21 cellular contexts compared by ENCODE assay signal in genomic region chr4:142348489-142349076, GRCh38.
DNase-seq lines count a peak whose midpoint lies in the region; ATAC-seq, FAIRE-seq and TF ChIP-seq lines count a peak whose summit lies in the region.
"Had no signal": no experiment of that assay in that cellular context is flagged by ENCODE, and none has a peak within 500 bp of the region (broad histone marks: within the 10 kb centered on the region; RNA-seq: fewer than 3 reads in every experiment).

No MANE protein-coding gene starts in this region.

- H3K9me3 ChIP-seq in A549 (no peaks in the 10 kb centered on the region), colonic mucosa (no peaks in the 10 kb centered on the region)
- H3K9me3 ChIP-seq: BE2C, right lobe of liver, tibial nerve had no signal

- CTCF ChIA-PET in A549 (lab: Yijun Ruan, JAX): no interaction called here
- CTCF ChIA-PET in GM10248 (lab: Yijun Ruan, JAX): interaction anchor here (0.8 to 1.6 kb wide), 6 partner anchors 8 to 55 kb away, joined by 3 to 5 read pairs (median 4); no protein-coding TSS in a partner anchor

- no peak overlapping the region for H3K4me3 ChIP-seq in A549
- H3K4me3 ChIP-seq in colonic mucosa: no peak overlapping the region
- H3K4me3 ChIP-seq: neural progenitor cell, right lobe of liver, tibial nerve had no signal

- no peaks in the 10 kb centered on the region for H3K9me3 Mint-ChIP-seq in mesothelial cell of epicardium
- H3K9me3 Mint-ChIP-seq: activated T-cell treated with anti-CD3 and anti-CD28 coated beads, Interleukin-2, amount 50 U/mL, for 4 hours; dendritic cell treated with granulocyte-macrophage colony-stimulating factor and Interleukin-4, amounts not matched to agents 40 ng/mL and 50 ng/mL, for 4 days; neural progenitor cell; T-helper 1 cell treated with Interleukin-12 subunit alpha and Interleukin-12 subunit beta and Interleukin-4 antibody, amounts not matched to agents 30 μg/mL and 1 μg/mL, for 36 hours had no signal

- TF ChIP-seq EP300 in A549 (IDR thresholded peaks at IDR 0.05): no peak

- POLR2A ChIA-PET in A549 (lab: Yijun Ruan, JAX): no interaction called here
- POLR2A ChIA-PET in GM10248 (lab: Yijun Ruan, JAX): no interaction called here

- H3K27ac Mint-ChIP-seq in mesothelial cell of epicardium: peak overlapping the region; percentile 81
- H3K27ac Mint-ChIP-seq: dendritic cell treated with granulocyte-macrophage colony-stimulating factor and Interleukin-4, amounts not matched to agents 40 ng/mL and 50 ng/mL, for 4 days; neural progenitor cell; T-helper 1 cell treated with Interleukin-12 subunit alpha and Interleukin-12 subunit beta and Interleukin-4 antibody, amounts not matched to agents 30 μg/mL and 1 μg/mL, for 36 hours had no signal

- no peaks in the 10 kb centered on the region for H3K27me3 ChIP-seq in colonic mucosa
- H3K27me3 ChIP-seq: BE2C, neural progenitor cell, right lobe of liver, tibial nerve had no signal

- no peak for TF ChIP-seq RAD21 in A549 (conservative IDR thresholded peaks at IDR 0.05 in 1 of 2, IDR thresholded peaks at IDR 0.05 in 1 of 2)

- intact Hi-C loops in colonic mucosa (cut with DNase I): no loop called here

- DNase-seq in A549 (ENCODE audit: low read depth in 1 of 2, low spot score in 1 of 2) (no peak), ELF-1 (ENCODE audit: low read depth, low spot score) (peak; percentile 14), colonic mucosa (no peak), mesothelial cell of epicardium (ENCODE audit: low spot score in 2 of 2, unreplicated experiment in 2 of 2) (no peak), SHP77 (lab: John Stamatoyannopoulos, UW) (no peak), GM10248 (ENCODE audit: extremely low spot score) (no peak), frontal cortex (ENCODE audit: low spot score in 2 of 2) (no peak)
- DNase-seq: activated CD4-positive, CD25-positive, alpha-beta regulatory T cell treated with anti-CD3 and anti-CD28 coated beads, Interleukin-2, amount 50 U/mL, for 72 hours; activated T-cell treated with anti-CD3 and anti-CD28 coated beads, Interleukin-2, amount 50 U/mL, for 4 hours; BE2C; hypothalamus; NCI-H2081 treated with DMSO at 0.1 percent for 48 hours; NCI-H526 treated with DMSO at 0.1 percent for 48 hours; right lobe of liver; stimulated activated CD4-positive, alpha-beta T cell treated with anti-CD3 and anti-CD28 coated beads, Interleukin-2, amount 100 ng/mL, for 48 hours; stimulated activated CD8-positive, alpha-beta memory T cell treated with anti-CD3 and anti-CD28 coated beads, Interleukin-4, amount 100 ng/mL, for 48 hours had no signal

- 100% methylated on average over 1 of the region's 1 CpG for WGBS in A549 (ENCODE audit: missing lambda C conversion rate)

- TF ChIP-seq CTCF in A549 (IDR thresholded peaks at IDR 0.05): no peak
- no peak for TF ChIP-seq CTCF in colonic mucosa (IDR thresholded peaks at IDR 0.05)
- no peak for TF ChIP-seq CTCF in mesothelial cell of epicardium (IDR thresholded peaks at IDR 0.05; ENCODE audit: unreplicated experiment)
- no peak for TF ChIP-seq CTCF in GM10248 (IDR thresholded peaks at IDR 0.05; ENCODE audit: control extremely low read depth, extremely low read depth, low read depth, missing control alignments)

- peak overlapping the region; percentile 41; the same call in 2 of the 3 replicates for H3K4me2 ChIP-seq in A549
- H3K4me2 ChIP-seq: neural progenitor cell had no signal

- no peaks in the 10 kb centered on the region for H3K36me3 Mint-ChIP-seq in mesothelial cell of epicardium
- H3K36me3 Mint-ChIP-seq: neural progenitor cell had no signal

- peak overlapping the region; percentile 24 to 56; a peak in 2 of 6 replicates for H3K27ac ChIP-seq in A549
- peak overlapping the region; percentile 19 for H3K27ac ChIP-seq in colonic mucosa
- H3K27ac ChIP-seq: neural progenitor cell, right lobe of liver had no signal

- H3K9ac ChIP-seq in colonic mucosa (ENCODE audit: low read depth in 2 of 2, low read length in 2 of 2): no peak overlapping the region
- H3K9ac ChIP-seq: neural progenitor cell had no signal

- H3K36me3 ChIP-seq in colonic mucosa: no peaks in the 10 kb centered on the region
- H3K36me3 ChIP-seq: BE2C, neural progenitor cell, right lobe of liver, tibial nerve had no signal

- ATAC-seq in A549: no peak
- no peak for ATAC-seq in HG03139 (IDR thresholded peaks at IDR 0.05; ENCODE audit: unreplicated experiment)
- ATAC-seq: right lobe of liver had no signal

- H3K27me3 Mint-ChIP-seq in mesothelial cell of epicardium (ENCODE audit: low read depth): no peaks in the 10 kb centered on the region
- H3K27me3 Mint-ChIP-seq: dendritic cell treated with granulocyte-macrophage colony-stimulating factor and Interleukin-4, amounts not matched to agents 40 ng/mL and 50 ng/mL, for 4 days had no signal

- H3K4me1 Mint-ChIP-seq in mesothelial cell of epicardium: peaks cover 75% of the 10 kb centered on the region
- H3K4me1 Mint-ChIP-seq: neural progenitor cell had no signal

- TF ChIP-seq POLR2A in A549 (IDR thresholded peaks at IDR 0.05; ENCODE audit: low read length): no peak

- H3K4me3 Mint-ChIP-seq in mesothelial cell of epicardium: no peak overlapping the region
- H3K4me3 Mint-ChIP-seq: dendritic cell treated with granulocyte-macrophage colony-stimulating factor and Interleukin-4, amounts not matched to agents 40 ng/mL and 50 ng/mL, for 4 days; neural progenitor cell; T-helper 1 cell treated with Interleukin-12 subunit alpha and Interleukin-12 subunit beta and Interleukin-4 antibody, amounts not matched to agents 30 μg/mL and 1 μg/mL, for 36 hours had no signal

- H3K4me1 ChIP-seq in A549 (peaks cover 49% of the 10 kb centered on the region), colonic mucosa (no peaks in the 10 kb centered on the region)
- H3K4me1 ChIP-seq: right lobe of liver had no signal

- no peak for FAIRE-seq in A549 (lab: Jason Lieb, UNC)
- no peak for FAIRE-seq in frontal cortex (lab: Jason Lieb, UNC)

TF ChIP-seq in A549, 52 proteins besides CTCF, POLR2A, EP300 and RAD21:
- TF ChIP-seq HOXB5 (CRISPR knock-in tag; IDR thresholded peaks at IDR 0.05) (no peak), ZSCAN20 (CRISPR knock-in tag; IDR thresholded peaks at IDR 0.05) (no peak), GATA3 (IDR thresholded peaks at IDR 0.05; ENCODE audit: borderline replicate concordance) (no peak), RCOR1 (IDR thresholded peaks at IDR 0.05; ENCODE audit: low read depth, low read length) (no peak), MAZ (IDR thresholded peaks at IDR 0.05; ENCODE audit: borderline replicate concordance, low read depth, low read length) (no peak), RFX5 (IDR thresholded peaks at IDR 0.05) (no peak), HES2 (IDR thresholded peaks at IDR 0.05) (no peak), ZNF302 (CRISPR knock-in tag; IDR thresholded peaks at IDR 0.05) (no peak), FOXS1 (CRISPR knock-in tag; IDR thresholded peaks at IDR 0.05) (no peak), CBX8 (IDR thresholded peaks at IDR 0.05) (no peak), SMC3 (IDR thresholded peaks at IDR 0.05) (no peak), KDM1A (IDR thresholded peaks at IDR 0.05; ENCODE audit: low read depth) (no peak), SREBF2 (IDR thresholded peaks at IDR 0.05) (no peak), TP53 (CRISPR knock-in tag; IDR thresholded peaks at IDR 0.05) (no peak), NFE2L2 (conservative IDR thresholded peaks at IDR 0.05; ENCODE audit: low read length) (no peak), EHMT2 (IDR thresholded peaks at IDR 0.05; ENCODE audit: low read depth) (no peak), POLR2AphosphoS2 (conservative IDR thresholded peaks at IDR 0.05; ENCODE audit: low read length) (no peak)
- TF ChIP-seq, protein P1, sequence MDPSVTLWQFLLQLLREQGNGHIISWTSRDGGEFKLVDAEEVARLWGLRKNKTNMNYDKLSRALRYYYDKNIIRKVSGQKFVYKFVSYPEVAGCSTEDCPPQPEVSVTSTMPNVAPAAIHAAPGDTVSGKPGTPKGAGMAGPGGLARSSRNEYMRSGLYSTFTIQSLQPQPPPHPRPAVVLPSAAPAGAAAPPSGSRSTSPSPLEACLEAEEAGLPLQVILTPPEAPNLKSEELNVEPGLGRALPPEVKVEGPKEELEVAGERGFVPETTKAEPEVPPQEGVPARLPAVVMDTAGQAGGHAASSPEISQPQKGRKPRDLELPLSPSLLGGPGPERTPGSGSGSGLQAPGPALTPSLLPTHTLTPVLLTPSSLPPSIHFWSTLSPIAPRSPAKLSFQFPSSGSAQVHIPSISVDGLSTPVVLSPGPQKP (IDR thresholded peaks at IDR 0.05; ENCODE audit: low read depth, low read length): no peak
- TF ChIP-seq, protein P2, sequence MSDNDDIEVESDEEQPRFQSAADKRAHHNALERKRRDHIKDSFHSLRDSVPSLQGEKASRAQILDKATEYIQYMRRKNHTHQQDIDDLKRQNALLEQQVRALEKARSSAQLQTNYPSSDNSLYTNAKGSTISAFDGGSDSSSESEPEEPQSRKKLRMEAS (IDR thresholded peaks at IDR 0.05): no peak
- TF ChIP-seq, protein P3, sequence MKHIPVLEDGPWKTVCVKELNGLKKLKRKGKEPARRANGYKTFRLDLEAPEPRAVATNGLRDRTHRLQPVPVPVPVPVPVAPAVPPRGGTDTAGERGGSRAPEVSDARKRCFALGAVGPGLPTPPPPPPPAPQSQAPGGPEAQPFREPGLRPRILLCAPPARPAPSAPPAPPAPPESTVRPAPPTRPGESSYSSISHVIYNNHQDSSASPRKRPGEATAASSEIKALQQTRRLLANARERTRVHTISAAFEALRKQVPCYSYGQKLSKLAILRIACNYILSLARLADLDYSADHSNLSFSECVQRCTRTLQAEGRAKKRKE (CRISPR knock-in tag; IDR thresholded peaks at IDR 0.05; ENCODE audit: low read depth): no peak
